ENCODE assay signal across 37 cellular contexts in genomic region chr16:57435838-57436237, GRCh38. TPM values are rescaled to one million over a fixed set of nuclear protein-coding genes. Genes with fewer than 3 reads are reported as not detected.
"Had no signal": no experiment of that assay in that cellular context is flagged by ENCODE, and none has a peak within 500 bp of the region (broad histone marks: within the 10 kb centered on the region; RNA-seq: fewer than 3 reads in every experiment).

No MANE protein-coding gene starts in this region.

- H3K4me1 ChIP-seq: esophagus squamous epithelium, gastroesophageal sphincter, heart right ventricle had no signal

- H3K4me3 Mint-ChIP-seq: activated B cell treated with CpG ODN at 0.5 μM for 24 hours; activated CD4-positive, alpha-beta memory T cell treated with anti-CD3 and anti-CD28 coated beads, Interleukin-2, amount 10 ng/mL, durations not matched to agents 7 days and 5 days; activated CD4-positive, alpha-beta T cell treated with anti-CD3 and anti-CD28 coated beads, Interleukin-2, amount 10 ng/mL, durations not matched to agents 7 days and 5 days; activated naive CD8-positive, alpha-beta T cell treated with anti-CD3 and anti-CD28 coated beads, Interleukin-2, amount 10 ng/mL, durations not matched to agents 7 days and 5 days; activated T-cell treated with anti-CD3 and anti-CD28 coated beads, Interleukin-2, amount 50 U/mL, for 24 hours; activated T-cell treated with anti-CD3 and anti-CD28 coated beads, Interleukin-2, amount 50 U/mL, for 72 hours; effector memory CD8-positive, alpha-beta T cell; T-helper 17 cell; T-helper 2 cell treated with Interferon-gamma antibody and Interleukin-4, amounts not matched to agents 5 μg/mL and 100 μg/mL, for 36 hours had no signal

- H3K27me3 ChIP-seq: esophagus squamous epithelium, gastroesophageal sphincter, heart right ventricle had no signal

- H3K9me3 Mint-ChIP-seq: activated T-cell treated with anti-CD3 and anti-CD28 coated beads, Interleukin-2, amount 50 U/mL, for 72 hours had no signal

- H3K4me1 Mint-ChIP-seq: activated B cell treated with CpG ODN at 0.5 μM for 24 hours; activated CD4-positive, alpha-beta memory T cell treated with anti-CD3 and anti-CD28 coated beads, Interleukin-2, amount 10 ng/mL, durations not matched to agents 7 days and 5 days had no signal

- H3K4me3 ChIP-seq: esophagus squamous epithelium, gastroesophageal sphincter, heart right ventricle had no signal

- ATAC-seq: activated CD4-positive, CD25-positive, alpha-beta regulatory T cell treated with anti-CD3 and anti-CD28 coated beads, Interleukin-2, amount 50 U/mL, for 24 hours; activated T-cell treated with anti-CD3 and anti-CD28 coated beads, Interleukin-2, amount 50 U/mL, for 72 hours; effector memory CD8-positive, alpha-beta T cell; gastroesophageal sphincter; heart right ventricle; T-helper 17 cell had no signal

- H3K9me3 ChIP-seq: gastroesophageal sphincter had no signal

- H3K27me3 Mint-ChIP-seq: activated B cell treated with CpG ODN at 0.5 μM for 24 hours; activated CD4-positive, alpha-beta memory T cell treated with anti-CD3 and anti-CD28 coated beads, Interleukin-2, amount 10 ng/mL, durations not matched to agents 7 days and 5 days; activated CD4-positive, alpha-beta T cell treated with anti-CD3 and anti-CD28 coated beads, Interleukin-2, amount 10 ng/mL, durations not matched to agents 7 days and 5 days; activated naive CD8-positive, alpha-beta T cell treated with anti-CD3 and anti-CD28 coated beads, Interleukin-2, amount 10 ng/mL, durations not matched to agents 7 days and 5 days; activated T-cell treated with anti-CD3 and anti-CD28 coated beads, Interleukin-2, amount 50 U/mL, for 24 hours; effector memory CD8-positive, alpha-beta T cell; T-helper 17 cell had no signal

- DNase-seq: activated B cell treated with CpG ODN at 0.5 μM for 24 hours; activated CD4-positive, alpha-beta memory T cell treated with anti-CD3 and anti-CD28 coated beads, Interleukin-2, amount 10 ng/mL, durations not matched to agents 7 days and 5 days; activated CD4-positive, alpha-beta T cell treated with anti-CD3 and anti-CD28 coated beads, Interleukin-2, amount 10 ng/mL, durations not matched to agents 7 days and 5 days; activated CD4-positive, alpha-beta T cell treated with anti-CD3 and anti-CD28 coated beads, Interleukin-2, amount 50 U/mL, for 4 hours; activated CD8-positive, alpha-beta memory T cell treated with anti-CD3 and anti-CD28 coated beads, Interleukin-2, amount 50 U/mL, for 48 hours; activated gamma-delta T cell; activated naive CD4-positive, alpha-beta T cell; activated naive CD4-positive, alpha-beta T cell treated with anti-CD3 and anti-CD28 coated beads, Interleukin-2, amount 50 U/mL, for 16 hours; activated naive CD8-positive, alpha-beta T cell treated with anti-CD3 and anti-CD28 coated beads, Interleukin-2, amount 10 ng/mL, durations not matched to agents 7 days and 5 days; activated T-cell treated with anti-CD3 and anti-CD28 coated beads for 4 hours; activated T-cell treated with anti-CD3 and anti-CD28 coated beads, Interleukin-2, amount 50 U/mL, for 24 hours; activated T-cell treated with anti-CD3 and anti-CD28 coated beads, Interleukin-2, amount 50 U/mL, for 72 hours; amniotic stem cell; anterior cingulate cortex; caudate nucleus; cortex of kidney; dermis blood vessel endothelial cell; effector CD4-positive, alpha-beta T cell; effector memory CD8-positive, alpha-beta T cell; esophagus squamous epithelium; foreskin melanocyte; heart right ventricle; T-helper 1 cell; T-helper 17 cell; T1000; WERI-Rb-1 had no signal

- H3K27ac Mint-ChIP-seq: activated B cell treated with CpG ODN at 0.5 μM for 24 hours; activated CD4-positive, alpha-beta memory T cell treated with anti-CD3 and anti-CD28 coated beads, Interleukin-2, amount 10 ng/mL, durations not matched to agents 7 days and 5 days; activated CD4-positive, alpha-beta T cell treated with anti-CD3 and anti-CD28 coated beads, Interleukin-2, amount 10 ng/mL, durations not matched to agents 7 days and 5 days; activated naive CD8-positive, alpha-beta T cell treated with anti-CD3 and anti-CD28 coated beads, Interleukin-2, amount 10 ng/mL, durations not matched to agents 7 days and 5 days; effector memory CD8-positive, alpha-beta T cell; T-helper 17 cell; T-helper 2 cell treated with Interferon-gamma antibody and Interleukin-4, amounts not matched to agents 5 μg/mL and 100 μg/mL, for 36 hours had no signal

- H3K27ac ChIP-seq: epithelial cell of prostate, esophagus squamous epithelium, gastroesophageal sphincter, heart right ventricle, WERI-Rb-1 had no signal

RNA-seq across cellular contexts. Expression of gene CCL17, which starts 31.3 kb away (rescaled TPM):
- total RNA-seq: activated CD4-positive, alpha-beta memory T cell treated with anti-CD3 and anti-CD28 coated beads, Interleukin-2, amount 10 ng/mL, durations not matched to agents 7 days and 5 days; activated naive CD8-positive, alpha-beta T cell treated with anti-CD3 and anti-CD28 coated beads, Interleukin-2, amount 10 ng/mL, durations not matched to agents 7 days and 5 days; astrocyte; chondrocyte; dermis blood vessel endothelial cell; endothelial cell of umbilical vein; fibroblast of lung; fibroblast of villous mesenchyme; gastroesophageal sphincter; glomerular endothelial cell; T-helper 17 cell had no signal
- polyA plus RNA-seq: adipose tissue, endothelial cell of umbilical vein, fibroblast of lung had no signal
